Comparison of ENCODE assay signal across 25 cellular contexts in the genomic region with DNA sequence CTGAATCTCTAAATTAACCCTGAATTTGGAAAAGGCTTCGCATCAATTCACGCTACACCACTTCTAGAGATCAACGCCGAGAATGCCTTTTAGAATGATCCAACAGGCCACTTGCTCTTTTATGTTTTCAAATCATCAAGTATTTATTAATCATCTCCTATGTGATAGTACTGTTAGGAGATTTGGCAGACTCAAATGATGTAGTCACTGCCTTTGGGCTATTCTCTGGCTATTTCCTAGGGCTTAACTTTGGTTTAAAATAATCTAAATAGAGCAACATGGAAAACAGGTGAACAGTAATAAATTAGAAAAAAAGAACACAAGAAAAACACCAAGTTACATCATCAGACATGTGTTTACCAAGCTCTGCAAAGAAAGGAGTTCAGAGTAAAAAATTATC.
"Had no signal": no experiment of that assay in that cellular context is flagged by ENCODE, and none has a peak within 500 bp of the region (broad histone marks: within the 10 kb centered on the region; RNA-seq: fewer than 3 reads in every experiment).

No MANE protein-coding gene starts in this region.

- DNase-seq: effector CD8-positive, alpha-beta T cell; foreskin melanocyte; hypothalamus; immature natural killer cell; left lung; mesenchymal stem cell; mucosa of descending colon; naive B cell; nucleus accumbens; spleen; stimulated activated CD4-positive, alpha-beta T cell treated with anti-CD3 and anti-CD28 coated beads, Interleukin-4, amount 100 ng/mL, for 4 hours; stimulated activated naive CD8-positive, alpha-beta T cell treated with anti-CD3 and anti-CD28 coated beads, Interleukin-15, Interleukin-2, amounts not matched to agents 100 U/mL and 50 U/mL, for 24 hours; substantia nigra; testis; tibial artery had no signal

- ATAC-seq: left lung; mucosa of descending colon; sciatic nerve; stimulated activated memory B cell treated with anti-CD40 and anti-IgM and Interleukin-4, amounts not matched to agents 10 μg/mL and 1 μg/mL and 100 μg/mL, for 72 hours; stimulated activated naive CD8-positive, alpha-beta T cell treated with anti-CD3 and anti-CD28 coated beads, Interleukin-15, Interleukin-2, amounts not matched to agents 100 U/mL and 50 U/mL, for 24 hours had no signal

- H3K36me3 Mint-ChIP-seq: immature natural killer cell; mesothelial cell of epicardium; naive B cell; stimulated activated memory B cell treated with anti-CD40 and anti-IgM and Interleukin-4, amounts not matched to agents 10 μg/mL and 1 μg/mL and 100 μg/mL, for 72 hours; type B pancreatic cell had no signal

- H3K4me3 ChIP-seq: esophagus muscularis mucosa, left lung, mucosa of descending colon, prostate gland, right atrium auricular region, skin epidermis, spleen, testis, tibial artery had no signal

- H3K4me1 Mint-ChIP-seq: nephron had no signal

- H3K9me3 ChIP-seq: esophagus muscularis mucosa, left lung, mucosa of descending colon, prostate gland, right atrium auricular region, spleen, testis, tibial artery had no signal

- H3K27me3 Mint-ChIP-seq: dendritic cell treated with granulocyte-macrophage colony-stimulating factor and Interleukin-4, amounts not matched to agents 40 ng/mL and 50 ng/mL, for 4 days; naive B cell; stimulated activated memory B cell treated with anti-CD40 and anti-IgM and Interleukin-4, amounts not matched to agents 10 μg/mL and 1 μg/mL and 100 μg/mL, for 72 hours; type B pancreatic cell had no signal

- H3K4me1 ChIP-seq: left lung, prostate gland had no signal

- H3K4me3 Mint-ChIP-seq: dendritic cell treated with granulocyte-macrophage colony-stimulating factor and Interleukin-4, amounts not matched to agents 40 ng/mL and 50 ng/mL, for 4 days; immature natural killer cell; mesothelial cell of epicardium; naive B cell; nephron; stimulated activated memory B cell treated with anti-CD40 and anti-IgM and Interleukin-4, amounts not matched to agents 10 μg/mL and 1 μg/mL and 100 μg/mL, for 72 hours; type B pancreatic cell had no signal

- H3K36me3 ChIP-seq: esophagus muscularis mucosa, left lung, prostate gland, right atrium auricular region, spleen, tibial artery had no signal

- H3K9me3 Mint-ChIP-seq: dendritic cell treated with granulocyte-macrophage colony-stimulating factor and Interleukin-4, amounts not matched to agents 40 ng/mL and 50 ng/mL, for 4 days; mesothelial cell of epicardium; nephron; stimulated activated memory B cell treated with anti-CD40 and anti-IgM and Interleukin-4, amounts not matched to agents 10 μg/mL and 1 μg/mL and 100 μg/mL, for 72 hours; type B pancreatic cell had no signal

- H3K27me3 ChIP-seq: esophagus muscularis mucosa, left lung, right atrium auricular region, spleen, testis, tibial artery had no signal

- H3K27ac Mint-ChIP-seq: dendritic cell treated with granulocyte-macrophage colony-stimulating factor and Interleukin-4, amounts not matched to agents 40 ng/mL and 50 ng/mL, for 4 days; immature natural killer cell; mesothelial cell of epicardium; naive B cell; nephron; stimulated activated memory B cell treated with anti-CD40 and anti-IgM and Interleukin-4, amounts not matched to agents 10 μg/mL and 1 μg/mL and 100 μg/mL, for 72 hours; type B pancreatic cell had no signal

- H3K27ac ChIP-seq: esophagus muscularis mucosa, left lung, prostate gland, right atrium auricular region, skin epidermis, spleen, testis, tibial artery had no signal
